ENCODE assay signal across 1 cellular context in the genomic region with DNA sequence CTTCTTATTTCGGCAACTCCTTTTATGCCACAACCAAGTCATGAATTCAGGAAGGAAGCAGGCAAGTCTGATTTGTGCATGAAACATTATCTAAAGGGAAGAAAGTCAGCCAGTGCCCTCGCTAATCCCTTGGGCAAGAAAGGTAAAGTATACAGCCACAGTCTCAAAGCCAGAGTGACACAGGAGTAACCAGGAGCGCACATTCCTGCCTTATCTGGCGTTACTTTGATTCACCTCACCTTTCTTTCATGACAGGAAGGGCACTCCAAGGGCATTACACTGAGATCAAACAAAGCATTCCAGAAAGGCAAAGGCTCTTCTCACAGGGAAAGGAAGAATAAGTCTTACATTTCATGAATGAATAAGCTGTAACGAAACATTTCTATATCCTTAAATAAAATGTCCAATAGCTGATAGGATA.
TF ChIP-seq lines count a peak whose summit lies in the region.

No MANE protein-coding gene starts in this region.

TF ChIP-seq in HepG2, 621 proteins besides CTCF, POLR2A, EP300 and RAD21 (continued from another document and continues in another):
- TF ChIP-seq, protein P1, sequence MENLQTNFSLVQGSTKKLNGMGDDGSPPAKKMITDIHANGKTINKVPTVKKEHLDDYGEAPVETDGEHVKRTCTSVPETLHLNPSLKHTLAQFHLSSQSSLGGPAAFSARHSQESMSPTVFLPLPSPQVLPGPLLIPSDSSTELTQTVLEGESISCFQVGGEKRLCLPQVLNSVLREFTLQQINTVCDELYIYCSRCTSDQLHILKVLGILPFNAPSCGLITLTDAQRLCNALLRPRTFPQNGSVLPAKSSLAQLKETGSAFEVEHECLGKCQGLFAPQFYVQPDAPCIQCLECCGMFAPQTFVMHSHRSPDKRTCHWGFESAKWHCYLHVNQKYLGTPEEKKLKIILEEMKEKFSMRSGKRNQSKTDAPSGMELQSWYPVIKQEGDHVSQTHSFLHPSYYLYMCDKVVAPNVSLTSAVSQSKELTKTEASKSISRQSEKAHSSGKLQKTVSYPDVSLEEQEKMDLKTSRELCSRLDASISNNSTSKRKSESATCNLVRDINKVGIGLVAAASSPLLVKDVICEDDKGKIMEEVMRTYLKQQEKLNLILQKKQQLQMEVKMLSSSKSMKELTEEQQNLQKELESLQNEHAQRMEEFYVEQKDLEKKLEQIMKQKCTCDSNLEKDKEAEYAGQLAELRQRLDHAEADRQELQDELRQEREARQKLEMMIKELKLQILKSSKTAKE (CRISPR knock-in tag; IDR thresholded peaks at IDR 0.05; ENCODE audit: borderline replicate concordance) = peak; percentile 86
- TF ChIP-seq DPF2 (CRISPR knock-in tag; IDR thresholded peaks at IDR 0.05; ENCODE audit: borderline replicate concordance, low read depth) = peak; percentile 89
- no peak for TF ChIP-seq JDP2 (CRISPR knock-in tag; IDR thresholded peaks at IDR 0.05; ENCODE audit: borderline replicate concordance)
- no peak for TF ChIP-seq SNAI1 (CRISPR knock-in tag; IDR thresholded peaks at IDR 0.05; ENCODE audit: borderline replicate concordance)
- TF ChIP-seq SOX6 (IDR thresholded peaks at IDR 0.05) = no peak
- peak; percentile 91 for TF ChIP-seq SOX6 (CRISPR knock-in tag; IDR thresholded peaks at IDR 0.05)
- no peak for TF ChIP-seq ZBTB7A (CRISPR knock-in tag; IDR thresholded peaks at IDR 0.05)
- 0 out of 2 replicates have a peak, but pooled peaks have one; percentile 28 for TF ChIP-seq KDM4B (CRISPR knock-in tag; IDR thresholded peaks at IDR 0.05)
- peak; percentile 84 for TF ChIP-seq HNF4A (CRISPR knock-in tag; IDR thresholded peaks at IDR 0.05)
- peak; percentile 91 for TF ChIP-seq SALL1 (CRISPR knock-in tag; IDR thresholded peaks at IDR 0.05)
- TF ChIP-seq, protein P2, sequence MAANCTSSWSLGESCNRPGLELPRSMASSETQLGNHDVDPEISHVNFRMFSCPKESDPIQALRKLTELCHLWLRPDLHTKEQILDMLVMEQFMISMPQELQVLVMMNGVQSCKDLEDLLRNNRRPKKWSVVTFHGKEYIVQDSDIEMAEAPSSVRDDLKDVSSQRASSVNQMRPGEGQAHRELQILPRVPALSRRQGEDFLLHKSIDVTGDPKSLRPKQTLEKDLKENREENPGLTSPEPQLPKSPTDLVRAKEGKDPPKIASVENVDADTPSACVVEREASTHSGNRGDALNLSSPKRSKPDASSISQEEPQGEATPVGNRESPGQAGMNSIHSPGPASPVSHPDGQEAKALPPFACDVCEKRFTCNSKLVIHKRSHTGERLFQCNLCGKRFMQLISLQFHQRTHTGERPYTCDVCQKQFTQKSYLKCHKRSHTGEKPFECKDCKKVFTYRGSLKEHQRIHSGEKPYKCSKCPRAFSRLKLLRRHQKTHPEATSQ (CRISPR knock-in tag; IDR thresholded peaks at IDR 0.05; ENCODE audit: borderline replicate concordance) = peak; percentile 22; the same call in 1 of the 2 replicates
- peak; percentile 90; the same call in 1 of the 2 replicates for TF ChIP-seq SIX1 (CRISPR knock-in tag; IDR thresholded peaks at IDR 0.05; ENCODE audit: borderline replicate concordance)
- TF ChIP-seq, protein P3, sequence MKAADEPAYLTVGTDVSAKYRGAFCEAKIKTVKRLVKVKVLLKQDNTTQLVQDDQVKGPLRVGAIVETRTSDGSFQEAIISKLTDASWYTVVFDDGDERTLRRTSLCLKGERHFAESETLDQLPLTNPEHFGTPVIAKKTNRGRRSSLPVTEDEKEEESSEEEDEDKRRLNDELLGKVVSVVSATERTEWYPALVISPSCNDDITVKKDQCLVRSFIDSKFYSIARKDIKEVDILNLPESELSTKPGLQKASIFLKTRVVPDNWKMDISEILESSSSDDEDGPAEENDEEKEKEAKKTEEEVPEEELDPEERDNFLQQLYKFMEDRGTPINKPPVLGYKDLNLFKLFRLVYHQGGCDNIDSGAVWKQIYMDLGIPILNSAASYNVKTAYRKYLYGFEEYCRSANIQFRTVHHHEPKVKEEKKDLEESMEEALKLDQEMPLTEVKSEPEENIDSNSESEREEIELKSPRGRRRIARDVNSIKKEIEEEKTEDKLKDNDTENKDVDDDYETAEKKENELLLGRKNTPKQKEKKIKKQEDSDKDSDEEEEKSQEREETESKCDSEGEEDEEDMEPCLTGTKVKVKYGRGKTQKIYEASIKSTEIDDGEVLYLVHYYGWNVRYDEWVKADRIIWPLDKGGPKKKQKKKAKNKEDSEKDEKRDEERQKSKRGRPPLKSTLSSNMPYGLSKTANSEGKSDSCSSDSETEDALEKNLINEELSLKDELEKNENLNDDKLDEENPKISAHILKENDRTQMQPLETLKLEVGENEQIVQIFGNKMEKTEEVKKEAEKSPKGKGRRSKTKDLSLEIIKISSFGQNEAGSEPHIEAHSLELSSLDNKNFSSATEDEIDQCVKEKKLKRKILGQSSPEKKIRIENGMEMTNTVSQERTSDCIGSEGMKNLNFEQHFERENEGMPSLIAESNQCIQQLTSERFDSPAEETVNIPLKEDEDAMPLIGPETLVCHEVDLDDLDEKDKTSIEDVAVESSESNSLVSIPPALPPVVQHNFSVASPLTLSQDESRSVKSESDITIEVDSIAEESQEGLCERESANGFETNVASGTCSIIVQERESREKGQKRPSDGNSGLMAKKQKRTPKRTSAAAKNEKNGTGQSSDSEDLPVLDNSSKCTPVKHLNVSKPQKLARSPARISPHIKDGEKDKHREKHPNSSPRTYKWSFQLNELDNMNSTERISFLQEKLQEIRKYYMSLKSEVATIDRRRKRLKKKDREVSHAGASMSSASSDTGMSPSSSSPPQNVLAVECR (CRISPR knock-in tag; IDR thresholded peaks at IDR 0.05; ENCODE audit: borderline replicate concordance) = peak; percentile 30; the same call in 1 of the 2 replicates
- no peak for TF ChIP-seq NFIB (CRISPR knock-in tag; IDR thresholded peaks at IDR 0.05; ENCODE audit: borderline replicate concordance)
- TF ChIP-seq ZNF792 (CRISPR knock-in tag; IDR thresholded peaks at IDR 0.05) = peak; percentile 57; the same call in 1 of the 2 replicates
- TF ChIP-seq FOXK1 (CRISPR knock-in tag; IDR thresholded peaks at IDR 0.05; ENCODE audit: borderline replicate concordance, low read depth) = peak; percentile 20; the same call in 1 of the 2 replicates
- no peak for TF ChIP-seq ZNF350 (CRISPR knock-in tag; IDR thresholded peaks at IDR 0.05; ENCODE audit: borderline replicate concordance, low read depth)
- TF ChIP-seq ZNF367 (CRISPR knock-in tag; IDR thresholded peaks at IDR 0.05; ENCODE audit: borderline replicate concordance) = no peak
- no peak for TF ChIP-seq FOXA1 (IDR thresholded peaks at IDR 0.05)
- TF ChIP-seq FOXA1 (CRISPR knock-in tag; IDR thresholded peaks at IDR 0.05) = peak; percentile 92
- TF ChIP-seq MED8 (CRISPR knock-in tag; IDR thresholded peaks at IDR 0.05; ENCODE audit: insufficient replicate concordance) = peak; percentile 78
- 0 out of 2 replicates have a peak, but pooled peaks have one; percentile 30 for TF ChIP-seq RFXAP (CRISPR knock-in tag; IDR thresholded peaks at IDR 0.05; ENCODE audit: borderline replicate concordance)
- TF ChIP-seq, protein P4, sequence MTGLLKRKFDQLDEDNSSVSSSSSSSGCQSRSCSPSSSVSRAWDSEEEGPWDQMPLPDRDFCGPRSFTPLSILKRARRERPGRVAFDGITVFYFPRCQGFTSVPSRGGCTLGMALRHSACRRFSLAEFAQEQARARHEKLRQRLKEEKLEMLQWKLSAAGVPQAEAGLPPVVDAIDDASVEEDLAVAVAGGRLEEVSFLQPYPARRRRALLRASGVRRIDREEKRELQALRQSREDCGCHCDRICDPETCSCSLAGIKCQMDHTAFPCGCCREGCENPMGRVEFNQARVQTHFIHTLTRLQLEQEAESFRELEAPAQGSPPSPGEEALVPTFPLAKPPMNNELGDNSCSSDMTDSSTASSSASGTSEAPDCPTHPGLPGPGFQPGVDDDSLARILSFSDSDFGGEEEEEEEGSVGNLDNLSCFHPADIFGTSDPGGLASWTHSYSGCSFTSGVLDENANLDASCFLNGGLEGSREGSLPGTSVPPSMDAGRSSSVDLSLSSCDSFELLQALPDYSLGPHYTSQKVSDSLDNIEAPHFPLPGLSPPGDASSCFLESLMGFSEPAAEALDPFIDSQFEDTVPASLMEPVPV (CRISPR knock-in tag; IDR thresholded peaks at IDR 0.05) = no peak
- peak; percentile 94 for TF ChIP-seq CREM (IDR thresholded peaks at IDR 0.05)
- no peak for TF ChIP-seq CREM (CRISPR knock-in tag; IDR thresholded peaks at IDR 0.05)
- TF ChIP-seq, protein P5, sequence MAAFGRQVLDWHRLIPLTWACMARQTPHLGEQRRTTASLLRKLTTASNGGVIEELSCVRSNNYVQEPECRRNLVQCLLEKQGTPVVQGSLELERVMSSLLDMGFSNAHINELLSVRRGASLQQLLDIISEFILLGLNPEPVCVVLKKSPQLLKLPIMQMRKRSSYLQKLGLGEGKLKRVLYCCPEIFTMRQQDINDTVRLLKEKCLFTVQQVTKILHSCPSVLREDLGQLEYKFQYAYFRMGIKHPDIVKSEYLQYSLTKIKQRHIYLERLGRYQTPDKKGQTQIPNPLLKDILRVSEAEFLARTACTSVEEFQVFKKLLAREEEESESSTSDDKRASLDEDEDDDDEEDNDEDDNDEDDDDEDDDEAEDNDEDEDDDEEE (CRISPR knock-in tag; IDR thresholded peaks at IDR 0.05) = no peak
- 0 out of 2 replicates have a peak, but pooled peaks have one; percentile 44 for TF ChIP-seq MIER2 (CRISPR knock-in tag; IDR thresholded peaks at IDR 0.05)
- TF ChIP-seq NR2F1 (CRISPR knock-in tag; IDR thresholded peaks at IDR 0.05) = peak in 1 of 2 experiments; percentile 19; a peak in 1 of 4 replicates
- TF ChIP-seq PHF21A (CRISPR knock-in tag; IDR thresholded peaks at IDR 0.05) = peak; percentile 64
- TF ChIP-seq NR2F6 (IDR thresholded peaks at IDR 0.05) = peak; percentile 84
- TF ChIP-seq NR2F6 (CRISPR knock-in tag; IDR thresholded peaks at IDR 0.05) = peak; percentile 89
- peak; percentile 35; the same call in 1 of the 2 replicates for TF ChIP-seq KAT8 (CRISPR knock-in tag; IDR thresholded peaks at IDR 0.05)
- peak; percentile 77 for TF ChIP-seq CEBPG (CRISPR knock-in tag; IDR thresholded peaks at IDR 0.05)
- TF ChIP-seq, protein P6, sequence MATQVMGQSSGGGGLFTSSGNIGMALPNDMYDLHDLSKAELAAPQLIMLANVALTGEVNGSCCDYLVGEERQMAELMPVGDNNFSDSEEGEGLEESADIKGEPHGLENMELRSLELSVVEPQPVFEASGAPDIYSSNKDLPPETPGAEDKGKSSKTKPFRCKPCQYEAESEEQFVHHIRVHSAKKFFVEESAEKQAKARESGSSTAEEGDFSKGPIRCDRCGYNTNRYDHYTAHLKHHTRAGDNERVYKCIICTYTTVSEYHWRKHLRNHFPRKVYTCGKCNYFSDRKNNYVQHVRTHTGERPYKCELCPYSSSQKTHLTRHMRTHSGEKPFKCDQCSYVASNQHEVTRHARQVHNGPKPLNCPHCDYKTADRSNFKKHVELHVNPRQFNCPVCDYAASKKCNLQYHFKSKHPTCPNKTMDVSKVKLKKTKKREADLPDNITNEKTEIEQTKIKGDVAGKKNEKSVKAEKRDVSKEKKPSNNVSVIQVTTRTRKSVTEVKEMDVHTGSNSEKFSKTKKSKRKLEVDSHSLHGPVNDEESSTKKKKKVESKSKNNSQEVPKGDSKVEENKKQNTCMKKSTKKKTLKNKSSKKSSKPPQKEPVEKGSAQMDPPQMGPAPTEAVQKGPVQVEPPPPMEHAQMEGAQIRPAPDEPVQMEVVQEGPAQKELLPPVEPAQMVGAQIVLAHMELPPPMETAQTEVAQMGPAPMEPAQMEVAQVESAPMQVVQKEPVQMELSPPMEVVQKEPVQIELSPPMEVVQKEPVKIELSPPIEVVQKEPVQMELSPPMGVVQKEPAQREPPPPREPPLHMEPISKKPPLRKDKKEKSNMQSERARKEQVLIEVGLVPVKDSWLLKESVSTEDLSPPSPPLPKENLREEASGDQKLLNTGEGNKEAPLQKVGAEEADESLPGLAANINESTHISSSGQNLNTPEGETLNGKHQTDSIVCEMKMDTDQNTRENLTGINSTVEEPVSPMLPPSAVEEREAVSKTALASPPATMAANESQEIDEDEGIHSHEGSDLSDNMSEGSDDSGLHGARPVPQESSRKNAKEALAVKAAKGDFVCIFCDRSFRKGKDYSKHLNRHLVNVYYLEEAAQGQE (IDR thresholded peaks at IDR 0.05; ENCODE audit: borderline replicate concordance in 1 of 2, low read depth in 1 of 2, low read length in 2 of 2) = peak in 1 of 2 experiments; percentile 44; a peak in 1 of 4 replicates
- no peak for TF ChIP-seq AGO2 (optimal IDR thresholded peaks at IDR 0.05; ENCODE audit: low read depth, low read length)
- peak; percentile 99 for TF ChIP-seq ETV5 (CRISPR knock-in tag; IDR thresholded peaks at IDR 0.05; ENCODE audit: borderline replicate concordance)
- TF ChIP-seq ZNF619 (CRISPR knock-in tag; IDR thresholded peaks at IDR 0.05) = no peak
- TF ChIP-seq NFIC (IDR thresholded peaks at IDR 0.05; ENCODE audit: low read length) = peak; percentile 77
- TF ChIP-seq ZNF644 (CRISPR knock-in tag; IDR thresholded peaks at IDR 0.05; ENCODE audit: low read depth) = peak; percentile 66; the same call in 1 of the 2 replicates
- no peak for TF ChIP-seq HES4 (CRISPR knock-in tag; IDR thresholded peaks at IDR 0.05; ENCODE audit: borderline replicate concordance)
